In genomic region chr16:1057252-1057932, GRCh38 we compare ENCODE assay signal across 8 cellular contexts. TPM values are rescaled to one million over a fixed set of nuclear protein-coding genes. Genes with fewer than 3 reads are reported as not detected.
DNase-seq lines count a peak whose midpoint lies in the region; ATAC-seq and TF ChIP-seq lines count a peak whose summit lies in the region.

No MANE protein-coding gene starts in this region.

- H3K9me3 ChIP-seq in thyroid gland: no peaks in the 10 kb centered on the region

- 33% methylated on average over 8 of the region's 33 CpGs; no CpG with 5 or more reads in 1 of the 2 donors for WGBS in thyroid gland, 2 donors

- H3K27ac Mint-ChIP-seq in chondrocyte (ENCODE audit: unreplicated experiment) (no peak overlapping the region), natural killer cell (no peak overlapping the region)

- H3K4me3 ChIP-seq in thyroid gland (replicated peaks in 1 of 3): no peak overlapping the region

- peak; percentile 3 to 39 for DNase-seq in NCI-H446 (lab: John Stamatoyannopoulos, UW)
- DNase-seq in NCI-H446 treated with DMSO at 0.1 percent for 48 hours (lab: John Stamatoyannopoulos, UW): no peak
- DNase-seq in activated CD4-positive, CD25-positive, alpha-beta regulatory T cell treated with anti-CD3 and anti-CD28 coated beads, Interleukin-2, amount 50 U/mL, for 72 hours: peak; percentile 77
- no peak for DNase-seq in chondrocyte (ENCODE audit: low spot score)
- DNase-seq in natural killer cell: peak; percentile 44
- DNase-seq in thyroid gland: peak; percentile 15 to 18
- no peak for DNase-seq in posterior vena cava (ENCODE audit: low spot score)

- H3K27me3 Mint-ChIP-seq in chondrocyte (ENCODE audit: low read depth) (peaks cover 1% of the 10 kb centered on the region), natural killer cell (ENCODE audit: low read depth in 2 of 2) (no peaks in the 10 kb centered on the region)

- peaks cover 7% of the 10 kb centered on the region for H3K27me3 ChIP-seq in thyroid gland

- intact Hi-C loops in natural killer cell (cut with micrococcal nuclease) (loop anchor here (10.0 kb wide), 1 partner anchor 343 kb away; the partner anchor contains the start of gene METRN), thyroid gland (cut with DNase I) (loop anchor here (5.0 to 10.0 kb wide), 2 partner anchors 245 to 343 kb away; partner anchors contain the start of gene METRN), posterior vena cava (cut with DNase I) (loop anchor here (2.0 to 10.0 kb wide), 2 partner anchors 45 to 243 kb away; no protein-coding TSS in a partner anchor)

- TF ChIP-seq CTCF in chondrocyte (IDR thresholded peaks at IDR 0.05) (peak; percentile 86), natural killer cell (IDR thresholded peaks at IDR 0.05) (peak; percentile 45), thyroid gland (IDR thresholded peaks at IDR 0.05) (peak in 5 of 6 experiments; percentile 29 to 70 (median 52))

- H3K36me3 Mint-ChIP-seq in chondrocyte (ENCODE audit: low read depth): peaks cover 3% of the 10 kb centered on the region
- H3K36me3 Mint-ChIP-seq in natural killer cell: no peaks in the 10 kb centered on the region

- H3K4me1 Mint-ChIP-seq in chondrocyte (ENCODE audit: low read depth) (no peaks in the 10 kb centered on the region), natural killer cell (peaks cover 0 to 5% of the 10 kb centered on the region in 2 donors)

- peaks cover 5% of the 10 kb centered on the region for H3K9me3 Mint-ChIP-seq in chondrocyte (ENCODE audit: low read depth)
- peaks cover 0 to 3% of the 10 kb centered on the region in 2 donors for H3K9me3 Mint-ChIP-seq in natural killer cell

- peaks cover 0 to 3% of the 10 kb centered on the region in 2 donors for H3K4me1 ChIP-seq in thyroid gland

- ATAC-seq in natural killer cell (peak in 2 of 3 donors; percentile 57 to 78), GM19455 (IDR thresholded peaks at IDR 0.05; ENCODE audit: unreplicated experiment) (no peak)

- H3K4me3 Mint-ChIP-seq in chondrocyte (ENCODE audit: unreplicated experiment): no peak overlapping the region
- H3K4me3 Mint-ChIP-seq in natural killer cell: no peak overlapping the region

- no peak for TF ChIP-seq POLR2A in thyroid gland (IDR thresholded peaks at IDR 0.05)

- no peak overlapping the region for H3K27ac ChIP-seq in thyroid gland

- H3K36me3 ChIP-seq in thyroid gland: no peaks in the 10 kb centered on the region

RNA-seq across cellular contexts. Expression of gene SSTR5, which starts 15.2 kb away (rescaled TPM):
- not detected in 3 replicates for total RNA-seq in chondrocyte
- not detected for total RNA-seq in natural killer cell
- not detected for total RNA-seq in thyroid gland
- not detected for total RNA-seq in posterior vena cava

RNA-seq across cellular contexts. Expression of gene C1QTNF8, which starts 38.7 kb away (rescaled TPM):
- total RNA-seq in chondrocyte: not detected in 3 replicates
- not detected for total RNA-seq in natural killer cell
- total RNA-seq in thyroid gland: not detected
- total RNA-seq in posterior vena cava: not detected

Comparison
In these comparisons a context has a peak if more than half of its experiments do, and no peak if none do; other contexts are left out.
1. DNase-seq: peak in NCI-H446 (2 of 2), activated CD4-positive, CD25-positive, alpha-beta regulatory T cell treated with anti-CD3 and anti-CD28 coated beads, Interleukin-2, amount 50 U/mL, for 72 hours (single experiment), natural killer cell (single experiment) and thyroid gland (2 of 2); none in NCI-H446 treated with DMSO at 0.1 percent for 48 hours (single experiment), chondrocyte (single experiment) and posterior vena cava (single experiment).
2. Peak in every context shown above with its lines, with median percentiles within 50 percentile points of each other: CTCF ChIP-seq.